In genomic region chr20:31548823-31549512, GRCh38 we compare ENCODE assay signal across 1 cellular context.
TF ChIP-seq lines count a peak whose summit lies in the region.

No MANE protein-coding gene starts in this region.

TF ChIP-seq in H1, 55 proteins besides CTCF, POLR2A, EP300 and RAD21:
- TF ChIP-seq KDM5A (IDR thresholded peaks at IDR 0.05; ENCODE audit: low read length), result no peak
- TF ChIP-seq MAFK (IDR thresholded peaks at IDR 0.05; ENCODE audit: low read depth, low read length), result no peak
- TF ChIP-seq, protein P1, sequence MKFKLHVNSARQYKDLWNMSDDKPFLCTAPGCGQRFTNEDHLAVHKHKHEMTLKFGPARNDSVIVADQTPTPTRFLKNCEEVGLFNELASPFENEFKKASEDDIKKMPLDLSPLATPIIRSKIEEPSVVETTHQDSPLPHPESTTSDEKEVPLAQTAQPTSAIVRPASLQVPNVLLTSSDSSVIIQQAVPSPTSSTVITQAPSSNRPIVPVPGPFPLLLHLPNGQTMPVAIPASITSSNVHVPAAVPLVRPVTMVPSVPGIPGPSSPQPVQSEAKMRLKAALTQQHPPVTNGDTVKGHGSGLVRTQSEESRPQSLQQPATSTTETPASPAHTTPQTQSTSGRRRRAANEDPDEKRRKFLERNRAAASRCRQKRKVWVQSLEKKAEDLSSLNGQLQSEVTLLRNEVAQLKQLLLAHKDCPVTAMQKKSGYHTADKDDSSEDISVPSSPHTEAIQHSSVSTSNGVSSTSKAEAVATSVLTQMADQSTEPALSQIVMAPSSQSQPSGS (IDR thresholded peaks at IDR 0.05; ENCODE audit: low read length), result no peak
- no peak for TF ChIP-seq HDAC2 (IDR thresholded peaks at IDR 0.05; ENCODE audit: borderline replicate concordance in 1 of 2, low read depth in 2 of 2, low read length in 2 of 2)
- no peak for TF ChIP-seq SP1 (IDR thresholded peaks at IDR 0.05; ENCODE audit: low read depth, low read length)
- no peak for TF ChIP-seq TAF7 (optimal IDR thresholded peaks at IDR 0.05; ENCODE audit: borderline replicate concordance, low read depth, low read length)
